ENCODE assay signal across 10 cellular contexts in the genomic region with DNA sequence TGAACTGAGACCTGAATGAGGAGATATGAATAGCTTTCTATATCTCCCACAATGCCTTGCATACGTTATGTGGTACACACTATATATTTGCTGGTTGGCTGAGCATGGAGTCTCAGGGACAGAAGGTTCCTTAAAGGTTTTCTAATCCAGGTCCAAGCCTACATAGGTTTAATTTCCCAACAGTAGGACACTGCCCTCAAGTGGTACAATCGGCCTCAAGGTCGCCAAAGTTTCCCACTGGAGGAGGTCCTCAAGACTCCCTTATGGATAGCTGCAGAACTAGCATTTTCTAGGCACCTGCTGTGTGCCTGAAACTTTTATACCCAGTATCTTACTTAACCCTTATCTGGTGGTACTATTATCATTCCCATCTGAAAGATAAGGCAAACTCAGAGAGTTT. TPM values are rescaled to one million over a fixed set of nuclear protein-coding genes. Genes with fewer than 3 reads are reported as not detected.
DNase-seq lines count a peak whose midpoint lies in the region; ATAC-seq and TF ChIP-seq lines count a peak whose summit lies in the region.
"Had no signal": no experiment of that assay in that cellular context is flagged by ENCODE, and none has a peak within 500 bp of the region (broad histone marks: within the 10 kb centered on the region; RNA-seq: fewer than 3 reads in every experiment).

No MANE protein-coding gene starts in this region.

- BruUV-seq in Caco-2 (replicated peaks; lab: Mats Ljungman, UMichigan) (no TSS peak), mammary epithelial cell (replicated peaks; lab: Mats Ljungman, UMichigan) (no TSS peak)

- no peaks in the 10 kb centered on the region for H4K20me1 ChIP-seq in mammary epithelial cell (ENCODE audit: insufficient read depth, low read length)

- WGBS in mammary epithelial cell (ENCODE audit: low coverage, missing lambda C conversion rate): 2% methylated on average over 3 of the region's 3 CpGs
- 19 to 56% methylated on average over 3 of the region's 3 CpGs for WGBS in lung, 2 donors

- TF ChIP-seq POLR2A in GM18505 (IDR thresholded peaks at IDR 0.05; ENCODE audit: borderline replicate concordance, extremely low read depth, insufficient read depth, insufficient read length) (no peak), Peyer's patch (IDR thresholded peaks at IDR 0.05) (no peak)

- H3K4me1 ChIP-seq in Caco-2 (no peaks in the 10 kb centered on the region), mammary epithelial cell (ENCODE audit: insufficient read depth, low read length) (no peaks in the 10 kb centered on the region), lung (ENCODE audit: control insufficient read depth in 2 of 2, insufficient read depth in 2 of 2, low read length in 2 of 2) (no peaks in the 10 kb centered on the region), Peyer's patch (no peaks in the 10 kb centered on the region)

- dilution Hi-C loops in mammary epithelial cell (cut with HindIII; ENCODE audit: low sequenced_read_pairs): no loop called here

- no peaks in the 10 kb centered on the region for H3K27me3 ChIP-seq in Caco-2 (replicated peaks; ENCODE audit: control insufficient read depth, insufficient read depth, low read length)
- no peaks in the 10 kb centered on the region for H3K27me3 ChIP-seq in mammary epithelial cell (ENCODE audit: insufficient read depth, low read length)
- no peaks in the 10 kb centered on the region for H3K27me3 ChIP-seq in lung (ENCODE audit: control insufficient read depth, insufficient read depth)
- no peaks in the 10 kb centered on the region for H3K27me3 ChIP-seq in Peyer's patch

- peaks cover 2% of the 10 kb centered on the region for H3K27me3 Mint-ChIP-seq in Caco-2 (ENCODE audit: insufficient read depth, unreplicated experiment)

- H3K27ac Mint-ChIP-seq in Caco-2 (ENCODE audit: unreplicated experiment): no peak overlapping the region
- H3K27ac Mint-ChIP-seq: activated T-helper 1 cell treated with anti-CD3 and anti-CD28 coated beads, Interleukin-12 subunit alpha, Interleukin-12 subunit beta, Interleukin-2, Interleukin-4 antibody, amounts not matched to agents 30 ng/mL and 10 ng/mL and 1 ng/mL, durations not matched to agents 14 hours and 24 hours and 36 hours had no signal

- no peak overlapping the region for H3K9ac ChIP-seq in mammary epithelial cell (ENCODE audit: insufficient read depth, low read length)

- intact Hi-C loops in Caco-2 (cut with micrococcal nuclease; ENCODE audit: unreplicated experiment) (loop anchor here (1.0 to 5.0 kb wide), 2 partner anchors 75 to 611 kb away; no protein-coding TSS in a partner anchor), mammary epithelial cell (cut with micrococcal nuclease) (loop anchor here (1.0 kb wide), 1 partner anchor 75 kb away; no protein-coding TSS in a partner anchor)

- no peaks in the 10 kb centered on the region for H3K79me2 ChIP-seq in mammary epithelial cell (ENCODE audit: insufficient read depth, low read length)

- H3K4me3 ChIP-seq in Caco-2 (ENCODE audit: low read depth, low read length) (no peak overlapping the region), mammary epithelial cell (replicated peaks in 1 of 3; ENCODE audit: insufficient read depth in 1 of 3, low read depth in 2 of 3, low read length in 3 of 3) (no peak overlapping the region), lung (no peak overlapping the region), Peyer's patch (no peak overlapping the region)

- ATAC-seq in lung (ENCODE audit: insufficient read depth, low FRiP score): no peak
- ATAC-seq in GM18505 (IDR thresholded peaks at IDR 0.05; ENCODE audit: unreplicated experiment): no peak
- no peak for ATAC-seq in GM19395 (IDR thresholded peaks at IDR 0.05; ENCODE audit: unreplicated experiment)

- H3K9me3 ChIP-seq in Caco-2 (no peaks in the 10 kb centered on the region), mammary epithelial cell (replicated peaks; ENCODE audit: insufficient read depth, low read length) (no peaks in the 10 kb centered on the region), lung (ENCODE audit: control insufficient read depth in 2 of 2, insufficient read depth in 1 of 2, low read length in 1 of 2) (peaks cover 0 to 1% of the 10 kb centered on the region in 2 donors), Peyer's patch (no peaks in the 10 kb centered on the region)

- no peaks in the 10 kb centered on the region for H3K36me3 Mint-ChIP-seq in Caco-2 (ENCODE audit: insufficient read depth, unreplicated experiment)

- no peaks in the 10 kb centered on the region for H3K9me3 Mint-ChIP-seq in Caco-2 (ENCODE audit: unreplicated experiment)
- H3K9me3 Mint-ChIP-seq: activated T-helper 1 cell treated with anti-CD3 and anti-CD28 coated beads, Interleukin-12 subunit alpha, Interleukin-12 subunit beta, Interleukin-2, Interleukin-4 antibody, amounts not matched to agents 30 ng/mL and 10 ng/mL and 1 ng/mL, durations not matched to agents 14 hours and 24 hours and 36 hours had no signal

- H3K4me2 ChIP-seq in mammary epithelial cell (ENCODE audit: insufficient read depth, low read depth, low read length): no peak overlapping the region

- in situ Hi-C loops in mammary epithelial cell (cut with MboI; ENCODE audit: low sequenced_read_pairs in 2 of 2): loop anchor here in 1 of 2 donors (25.0 kb wide), 1 partner anchor 579 kb away; no protein-coding TSS in a partner anchor

- TF ChIP-seq CTCF in Caco-2 (IDR thresholded peaks at IDR 0.05; ENCODE audit: insufficient read depth in 1 of 2, low read depth in 1 of 2, low read length in 1 of 2, severe bottlenecking in 1 of 2, unreplicated experiment in 1 of 2) (peak; percentile 31 to 40), mammary epithelial cell (conservative IDR thresholded peaks at IDR 0.05 in 1 of 2, IDR thresholded peaks at IDR 0.05 in 1 of 2; ENCODE audit: extremely low read depth in 1 of 2, insufficient read depth in 1 of 2, low read depth in 1 of 2, low read length in 2 of 2) (peak; percentile 22 to 53), lung (IDR thresholded peaks at IDR 0.05; ENCODE audit: control extremely low read depth, extremely low read depth) (peak; percentile 7), Peyer's patch (IDR thresholded peaks at IDR 0.05) (peak in 3 of 6 experiments; percentile 7 to 13 (median 11))

- H3K4me3 Mint-ChIP-seq in Caco-2 (ENCODE audit: unreplicated experiment): no peak overlapping the region
- H3K4me3 Mint-ChIP-seq: activated T-helper 1 cell treated with anti-CD3 and anti-CD28 coated beads, Interleukin-12 subunit alpha, Interleukin-12 subunit beta, Interleukin-2, Interleukin-4 antibody, amounts not matched to agents 30 ng/mL and 10 ng/mL and 1 ng/mL, durations not matched to agents 14 hours and 24 hours and 36 hours had no signal

- DNase-seq in Caco-2 (peak in 1 of 2 experiments; percentile 26), LHCN-M2 (ENCODE audit: low read depth) (peak; percentile 11), mammary epithelial cell (no peak), lung (ENCODE audit: low spot score) (no peak), Peyer's patch (no peak)
- DNase-seq in stimulated activated CD8-positive, alpha-beta memory T cell treated with anti-CD3 and anti-CD28 coated beads, Interleukin-4, amount 100 ng/mL, for 48 hours: no peak
- DNase-seq: stimulated activated CD4-positive, alpha-beta T cell treated with anti-CD3 and anti-CD28 coated beads, Interleukin-2, amount 100 ng/mL, for 24 hours had no signal

- H3K4me1 Mint-ChIP-seq in Caco-2 (ENCODE audit: low read depth, unreplicated experiment): peaks cover 6% of the 10 kb centered on the region

- no peak overlapping the region for H2AFZ ChIP-seq in mammary epithelial cell (ENCODE audit: low read depth, low read length)

- POLR2A ChIA-PET in Caco-2 (lab: Charles Lee): no interaction called here

- H3K27ac ChIP-seq in mammary epithelial cell (ENCODE audit: insufficient read depth, low read depth, low read length) (no peak overlapping the region), lung (ENCODE audit: low read depth in 1 of 2, low read length in 1 of 2) (no peak overlapping the region), Peyer's patch (no peak overlapping the region)

- H3K36me3 ChIP-seq in Caco-2 (ENCODE audit: control insufficient read depth, insufficient read depth, low read length): no peaks in the 10 kb centered on the region
- no peaks in the 10 kb centered on the region for H3K36me3 ChIP-seq in mammary epithelial cell (ENCODE audit: insufficient read depth, low read length)
- H3K36me3 ChIP-seq in lung (ENCODE audit: control insufficient read depth in 2 of 2, insufficient read depth in 2 of 2, low read length in 2 of 2): no peaks in the 10 kb centered on the region
- no peaks in the 10 kb centered on the region for H3K36me3 ChIP-seq in Peyer's patch

- CTCF ChIA-PET in Caco-2 (lab: Charles Lee) (interaction anchor here (0.9 to 1.5 kb wide), 3 partner anchors 74 to 77 kb away, joined by 6 to 7 read pairs (median 7); no protein-coding TSS in a partner anchor), mammary epithelial cell (lab: Charles Lee; ENCODE audit: low non-redundant PET) (interaction anchor here (0.7 kb wide), 1 partner anchor 608 kb away, joined by 4 read pairs; no protein-coding TSS in a partner anchor)

RNA-seq across cellular contexts. Expression of a gene that starts 21.0 kb away (rescaled TPM):
- 5.7 and 7.0 TPM in 2 replicates for total RNA-seq in Caco-2 (2022)
- total RNA-seq in LHCN-M2 (2014; rRNA removed): 7.5 TPM in 2 replicates
- 2.2 TPM for polyA plus RNA-seq in LHCN-M2 (2012)
- total RNA-seq in mammary epithelial cell: 100 to 1,000 TPM; 143 to 167 TPM
- 121 TPM for polyA plus RNA-seq in mammary epithelial cell
- polyA minus RNA-seq in mammary epithelial cell: 68.9 TPM
- 10 to 100 TPM; 41.2 to 58.7 TPM for total RNA-seq in lung
- polyA plus RNA-seq in lung: 10 to 100 TPM; 30.4 to 39.5 TPM
- 10 to 100 TPM; 19.0 to 77.6 (median 55.3) TPM for total RNA-seq in Peyer's patch
